ENCODE assay signal across 10 cellular contexts in the genomic region with DNA sequence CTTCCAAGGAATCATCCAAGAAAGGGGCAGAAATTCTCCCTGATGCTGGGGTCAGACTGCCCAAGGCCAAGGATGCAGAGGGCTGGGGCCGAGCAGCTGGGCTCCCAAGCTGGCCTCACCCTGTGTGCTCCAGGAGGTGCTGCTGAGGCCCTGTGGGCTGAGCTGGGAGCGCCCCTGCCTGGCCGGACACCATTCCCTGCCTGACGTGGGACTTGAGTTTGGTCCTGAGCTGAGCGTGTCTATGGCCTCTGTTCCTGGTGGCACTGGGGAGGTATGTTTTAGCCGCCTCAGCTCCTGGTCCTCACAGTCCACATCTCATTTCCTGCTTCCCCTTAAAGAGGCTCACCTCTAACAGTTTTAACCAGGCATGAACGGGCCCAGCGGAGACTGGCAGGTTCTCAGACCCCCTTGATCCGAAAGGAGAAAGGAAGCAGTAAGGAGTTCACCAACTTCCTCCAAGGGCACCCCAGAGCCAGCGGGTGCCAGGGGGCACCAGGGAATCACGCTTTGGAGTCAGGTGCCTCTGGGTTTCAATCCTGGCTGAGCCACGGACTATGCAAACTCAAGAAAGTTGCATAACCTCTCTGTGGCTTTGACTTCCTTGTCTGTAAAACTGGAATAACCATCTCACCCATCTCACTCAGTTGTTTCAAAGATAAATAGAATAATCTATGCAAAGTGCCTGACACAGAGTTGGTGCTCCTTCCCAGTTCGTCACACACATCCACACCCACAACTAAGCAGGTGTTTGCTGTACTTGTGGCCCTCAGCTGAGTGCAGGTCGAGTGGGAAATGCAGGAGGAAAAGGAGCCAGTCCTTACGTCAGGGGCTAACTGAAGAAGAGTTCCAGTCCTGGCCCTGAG. TPM values are rescaled to one million over a fixed set of nuclear protein-coding genes. Genes with fewer than 3 reads are reported as not detected.
DNase-seq lines count a peak whose midpoint lies in the region; ATAC-seq, FAIRE-seq and TF ChIP-seq lines count a peak whose summit lies in the region.
"Had no signal": no experiment of that assay in that cellular context is flagged by ENCODE, and none has a peak within 500 bp of the region (broad histone marks: within the 10 kb centered on the region; RNA-seq: fewer than 3 reads in every experiment).

No MANE protein-coding gene starts in this region.

- no peak for FAIRE-seq in HepG2 (lab: Jason Lieb, UNC)

- H3K9me3 ChIP-seq in HepG2 (ENCODE audit: low read length), result no peaks in the 10 kb centered on the region

- TF ChIP-seq CTCF in CD14-positive monocyte (IDR thresholded peaks at IDR 0.05), result no peak
- peak; percentile 84 for TF ChIP-seq CTCF in HepG2 (CRISPR knock-in tag; IDR thresholded peaks at IDR 0.05)

- intact Hi-C loops in CD14-positive monocyte (cut with micrococcal nuclease), result loop anchor here in 1 of 2 donors (5.0 kb wide), 2 partner anchors 52 to 107 kb away; a partner anchor contains a TSS
- intact Hi-C loops in HepG2 (cut with micrococcal nuclease; ENCODE audit: unreplicated experiment), result loop anchor here (2.0 kb wide), 1 partner anchor 235 kb away; no protein-coding TSS in a partner anchor

- peaks cover 58% of the 10 kb centered on the region for H3K4me1 Mint-ChIP-seq in CD14-positive monocyte
- H3K4me1 Mint-ChIP-seq in stimulated activated naive B cell treated with anti-CD40 and anti-IgM and Interleukin-4, amounts not matched to agents 10 μg/mL and 1 μg/mL and 100 μg/mL, for 72 hours, result peaks cover 2 to 5% of the 10 kb centered on the region in 2 donors

- no peaks in the 10 kb centered on the region for H3K4me1 ChIP-seq in HepG2 (ENCODE audit: insufficient read depth, low read length)

- CTCF ChIA-PET in HepG2 (lab: Yijun Ruan, JAX; ENCODE audit: low intra/inter-chr PET ratio, low total read pairs), result interaction anchor here (2.6 kb wide), 1 partner anchor 235 kb away, joined by 9 read pairs; no protein-coding TSS in a partner anchor

- TF ChIP-seq EP300 in HepG2 (IDR thresholded peaks at IDR 0.05; ENCODE audit: low read depth in 2 of 2, low read length in 2 of 2) (no peak), HepG2 (CRISPR knock-in tag; IDR thresholded peaks at IDR 0.05; ENCODE audit: borderline replicate concordance) (no peak)

- peaks cover 0 to 9% of the 10 kb centered on the region in 2 experiments; a peak in 2 of 5 replicates for H3K27me3 ChIP-seq in HepG2 (ENCODE audit: control insufficient read depth in 1 of 2, insufficient read depth in 2 of 2, low read length in 2 of 2)

- peak; percentile 71 for TF ChIP-seq RAD21 in HepG2 (CRISPR knock-in tag; IDR thresholded peaks at IDR 0.05)

- H3K4me3 Mint-ChIP-seq in CD14-positive monocyte, result peak overlapping the region; percentile 56 to 72
- H3K4me3 Mint-ChIP-seq in stimulated activated naive B cell treated with anti-CD40 and anti-IgM and Interleukin-4, amounts not matched to agents 10 μg/mL and 1 μg/mL and 100 μg/mL, for 72 hours, result no peak overlapping the region
- H3K4me3 Mint-ChIP-seq: brain had no signal

- no peak overlapping the region for H3K4me3 ChIP-seq in HepG2 (replicated peaks in 1 of 3; ENCODE audit: insufficient read depth in 1 of 3, low read depth in 2 of 3, low read length in 3 of 3)

- no peak for TF ChIP-seq POLR2A in HepG2 (IDR thresholded peaks at IDR 0.05; ENCODE audit: insufficient read depth in 1 of 2, low read depth in 2 of 2, low read length in 2 of 2)

- no peak overlapping the region for H2AFZ ChIP-seq in HepG2 (ENCODE audit: low read length)
- H2AFZ ChIP-seq: parathyroid adenoma had no signal

- POLR2A ChIA-PET in HepG2 (lab: Yijun Ruan, JAX), result no interaction called here

- H3K27me3 Mint-ChIP-seq in CD14-positive monocyte (ENCODE audit: low read depth in 3 of 3), result peaks cover 1 to 6% (median 2%) of the 10 kb centered on the region in 3 donors
- peaks cover 16 to 41% of the 10 kb centered on the region in 2 donors for H3K27me3 Mint-ChIP-seq in stimulated activated naive B cell treated with anti-CD40 and anti-IgM and Interleukin-4, amounts not matched to agents 10 μg/mL and 1 μg/mL and 100 μg/mL, for 72 hours

- BruUV-seq in HepG2 (replicated peaks; lab: Mats Ljungman, UMichigan), result no TSS peak

- no peaks in the 10 kb centered on the region for H3K79me2 ChIP-seq in HepG2 (ENCODE audit: insufficient read depth, low read length)
- H3K79me2 ChIP-seq: parathyroid adenoma had no signal

- no peak for DNase-seq in CD14-positive monocyte (ENCODE audit: low spot score)
- peak; percentile 38 for DNase-seq in H4 (ENCODE audit: low spot score)
- DNase-seq in HepG2 (ENCODE audit: low spot score), result peak; percentile 31
- no peak for DNase-seq in stimulated activated naive B cell treated with anti-CD40 and anti-IgM and Interleukin-4, amounts not matched to agents 10 μg/mL and 1 μg/mL and 100 μg/mL, for 72 hours
- no peak for DNase-seq in NCI-H1105 (lab: John Stamatoyannopoulos, UW)
- no peak for DNase-seq in NCI-H1436 (lab: John Stamatoyannopoulos, UW)

- in situ Hi-C loops in HepG2 (cut with HindIII; ENCODE audit: extremely low pct_ligation_motif_present, low pct_unique_long_range_greater_than_20kb), result loop anchor here (10.0 to 25.0 kb wide), 2 partner anchors 169 to 402 kb away; no protein-coding TSS in a partner anchor

- H3K36me3 Mint-ChIP-seq in CD14-positive monocyte, result peaks cover 2 to 4% of the 10 kb centered on the region in 2 donors
- no peaks in the 10 kb centered on the region for H3K36me3 Mint-ChIP-seq in stimulated activated naive B cell treated with anti-CD40 and anti-IgM and Interleukin-4, amounts not matched to agents 10 μg/mL and 1 μg/mL and 100 μg/mL, for 72 hours
- H3K36me3 Mint-ChIP-seq: brain had no signal

- no peak overlapping the region for H3K4me2 ChIP-seq in HepG2 (ENCODE audit: low read depth, low read length)

- WGBS in HepG2 (ENCODE audit: low lambda C conversion rate), result 54% methylated on average over 8 of the region's 15 CpGs

- H3K36me3 ChIP-seq in HepG2 (replicated peaks in 1 of 2; ENCODE audit: control insufficient read depth in 1 of 2, insufficient read depth in 2 of 2, low read length in 2 of 2), result no peaks in the 10 kb centered on the region

- H3K9me3 Mint-ChIP-seq in CD14-positive monocyte, result peaks cover 0 to 4% (median 0%) of the 10 kb centered on the region in 7 donors
- H3K9me3 Mint-ChIP-seq in stimulated activated naive B cell treated with anti-CD40 and anti-IgM and Interleukin-4, amounts not matched to agents 10 μg/mL and 1 μg/mL and 100 μg/mL, for 72 hours, result no peaks in the 10 kb centered on the region
- H3K9me3 Mint-ChIP-seq: brain had no signal

- H3K27ac ChIP-seq in HepG2 (ENCODE audit: extremely low read length, insufficient read depth, low read length), result no peak overlapping the region
- H3K27ac ChIP-seq: parathyroid adenoma had no signal

- ATAC-seq in SK-N-SH treated with all-trans-retinoic acid at 6 μM for 48 hours (peak; percentile 82), HepG2 (peak; percentile 91), HG02798 (IDR thresholded peaks at IDR 0.05; ENCODE audit: poor library complexity, unreplicated experiment) (no peak)
- ATAC-seq in stimulated activated naive B cell treated with anti-CD40 and anti-IgM and Interleukin-4, amounts not matched to agents 10 μg/mL and 1 μg/mL and 100 μg/mL, for 72 hours (replicated peaks), result no peak

- H4K20me1 ChIP-seq in HepG2 (ENCODE audit: insufficient read depth, low read length), result no peaks in the 10 kb centered on the region

- H3K27ac Mint-ChIP-seq in CD14-positive monocyte, result peak overlapping the region; percentile 50 to 89 (median 77)
- H3K27ac Mint-ChIP-seq in stimulated activated naive B cell treated with anti-CD40 and anti-IgM and Interleukin-4, amounts not matched to agents 10 μg/mL and 1 μg/mL and 100 μg/mL, for 72 hours, result no peak overlapping the region
- H3K27ac Mint-ChIP-seq: brain had no signal

- no peak overlapping the region for H3K9ac ChIP-seq in HepG2 (ENCODE audit: insufficient read depth, low read depth, low read length)
- H3K9ac ChIP-seq: parathyroid adenoma had no signal

TF ChIP-seq in SK-N-SH treated with all-trans-retinoic acid at 6 μM for 48 hours, 23 proteins besides CTCF, POLR2A, EP300 and RAD21 (continues in another document):
- no peak for TF ChIP-seq ISL1 (CRISPR knock-in tag; IDR thresholded peaks at IDR 0.05)

TF ChIP-seq in HepG2, 621 proteins besides CTCF, POLR2A, EP300 and RAD21 (continues in another document):
- TF ChIP-seq ZNF30 (CRISPR knock-in tag; IDR thresholded peaks at IDR 0.05), result no peak
- peak; percentile 17 for TF ChIP-seq YY1 (IDR thresholded peaks at IDR 0.05; ENCODE audit: insufficient read depth, insufficient replicate concordance, low read depth, low read length)
- 0 out of 2 replicates have a peak, but pooled peaks have one; percentile 17 for TF ChIP-seq ELF3 (CRISPR knock-in tag; IDR thresholded peaks at IDR 0.05)

RNA-seq across cellular contexts. Expression of a gene that starts 48.6 kb away (rescaled TPM):
- polyA plus RNA-seq in CD14-positive monocyte, result under 1 TPM; 0.23 to 0.46 TPM
- 122 and 126 TPM in 2 replicates for total RNA-seq in H4 (2014; rRNA removed; shearing (Covaris generic))
- total RNA-seq in HepG2 (2016; rRNA removed; fragmentation: Illumina TruSeq; extraction: Trizol), result 0.13 and 0.71 TPM in 2 replicates
- 0.18 and 0.40 TPM in 2 replicates for total RNA-seq in HepG2 (2016; cell fraction: cytosol; rRNA removed; fragmentation: Illumina TruSeq; extraction: Trizol; ENCODE audit: low read depth)
- total RNA-seq in HepG2 (2016; cell fraction: insoluble cytoplasmic fraction; rRNA removed; fragmentation: Illumina TruSeq; extraction: Trizol), result 0.33 and 0.52 TPM in 2 replicates
- total RNA-seq in HepG2 (2016; cell fraction: membrane; rRNA removed; fragmentation: Illumina TruSeq; extraction: Trizol), result 0.10 and 0.34 TPM in 2 replicates
- total RNA-seq in HepG2 (2016; cell fraction: nucleus; rRNA removed; fragmentation: Illumina TruSeq; extraction: Trizol), result 0.56 and 0.65 TPM in 2 replicates
- 0.44 and 0.55 TPM in 2 replicates for polyA plus RNA-seq in HepG2 (2011; rRNA removed)
- polyA plus RNA-seq in HepG2 (2011; cell fraction: cytosol; rRNA removed), result 0.16 and 0.17 TPM in 2 replicates
- polyA plus RNA-seq in HepG2 (2011; cell fraction: nucleus; rRNA removed), result 0.14 and 0.79 TPM in 2 replicates
- polyA plus RNA-seq in HepG2 (2012), result 0.24 TPM in 1 of 2 replicates, not detected in the other
- 0.03 TPM in 1 of 2 replicates, not detected in the other for polyA plus RNA-seq in HepG2 (2016; cell fraction: cytosol; fragmentation: Illumina TruSeq; extraction: Trizol; ENCODE audit: low read depth)
- 0.13 TPM in 1 of 2 replicates, not detected in the other for polyA plus RNA-seq in HepG2 (2016; cell fraction: insoluble cytoplasmic fraction; fragmentation: Illumina TruSeq; extraction: Trizol; ENCODE audit: low read depth)
- 0.14 TPM in 1 of 2 replicates, not detected in the other for polyA plus RNA-seq in HepG2 (2016; cell fraction: membrane; fragmentation: Illumina TruSeq; extraction: Trizol; ENCODE audit: low read depth)
- polyA plus RNA-seq in HepG2 (2016; cell fraction: nucleus; fragmentation: Illumina TruSeq; extraction: Trizol; ENCODE audit: insufficient read depth, low read depth), result 0.73 and 1.4 TPM in 2 replicates
- polyA minus RNA-seq in HepG2 (2011; rRNA and poly(A)+ RNA removed; ENCODE audit: low replicate concordance), result 1.2 and 6.6 TPM in 2 replicates
- not detected in 2 replicates for polyA minus RNA-seq in HepG2 (2011; cell fraction: cytosol; rRNA and poly(A)+ RNA removed)
- 0.62 and 0.90 TPM in 2 replicates for polyA minus RNA-seq in HepG2 (2011; cell fraction: nucleus; rRNA and poly(A)+ RNA removed)

Comparison
In these comparisons a context has a peak if more than half of its experiments do, and no peak if none do; other contexts are left out.
1. DNase-seq: peak in H4 (single experiment) and HepG2 (single experiment); none in CD14-positive monocyte (single experiment), stimulated activated naive B cell treated with anti-CD40 and anti-IgM and Interleukin-4, amounts not matched to agents 10 μg/mL and 1 μg/mL and 100 μg/mL, for 72 hours (single experiment), NCI-H1105 (single experiment) and NCI-H1436 (single experiment).
2. H3K4me3 Mint-ChIP-seq: peak in CD14-positive monocyte (2 of 2); none in stimulated activated naive B cell treated with anti-CD40 and anti-IgM and Interleukin-4, amounts not matched to agents 10 μg/mL and 1 μg/mL and 100 μg/mL, for 72 hours (0 of 2).
3. ATAC-seq: peak in SK-N-SH treated with all-trans-retinoic acid at 6 μM for 48 hours (single experiment) and HepG2 (single experiment); none in stimulated activated naive B cell treated with anti-CD40 and anti-IgM and Interleukin-4, amounts not matched to agents 10 μg/mL and 1 μg/mL and 100 μg/mL, for 72 hours (0 of 2) and HG02798 (single experiment).
4. RNA of a gene that starts 48.6 kb away (total RNA-seq): 122 to 126 TPM in H4; 0.10 to 0.71 TPM in HepG2; every median in the first group is over 10 times any median in the second.